8 cellular contexts compared by ENCODE assay signal in genomic region chr6:137705166-137706064, GRCh38.
DNase-seq lines count a peak whose midpoint lies in the region; ATAC-seq, FAIRE-seq and TF ChIP-seq lines count a peak whose summit lies in the region.

No MANE protein-coding gene starts in this region.

- DNase-seq in EH (ENCODE audit: low read depth) (peak; percentile 66), RKO (ENCODE audit: low spot score) (peak; percentile 50), foreskin fibroblast (peak; percentile 52 to 87), pancreas (peak; percentile 43 to 77 (median 60)), vagina (ENCODE audit: extremely low spot score in 2 of 2) (no peak)
- peak; percentile 47 to 57 for DNase-seq in activated T-helper 1 cell treated with anti-CD3 and anti-CD28 coated beads, Interleukin-2, amount 50 U/mL, for 16 hours (ENCODE audit: low read depth in 1 of 2, low spot score in 1 of 2)

- intact Hi-C loops in pancreas (cut with DNase I) (loop anchor here in 1 of 3 donors (5.0 kb wide), 2 partner anchors 162 to 247 kb away; partner anchors contain the start of gene TNFAIP3), vagina (cut with DNase I) (loop anchor here (5.0 kb wide), 1 partner anchor 162 kb away; the partner anchor contains the start of gene TNFAIP3)

- TF ChIP-seq CTCF in foreskin fibroblast (IDR thresholded peaks at IDR 0.05; ENCODE audit: low read depth, low read length) (peak; percentile 93), pancreas (IDR thresholded peaks at IDR 0.05) (peak; percentile 39 to 72 (median 52)), vagina (IDR thresholded peaks at IDR 0.05) (peak in 2 of 3 experiments; percentile 36 to 67)

- H3K27me3 ChIP-seq in pancreas, result no peaks in the 10 kb centered on the region
- no peaks in the 10 kb centered on the region for H3K27me3 ChIP-seq in vagina

- H3K36me3 ChIP-seq in pancreas (no peaks in the 10 kb centered on the region), vagina (no peaks in the 10 kb centered on the region)

- TF ChIP-seq POLR2A in vagina (IDR thresholded peaks at IDR 0.05), result no peak

- H3K4me1 ChIP-seq in pancreas (peaks cover 0 to 12% (median 0%) of the 10 kb centered on the region in 3 donors), vagina (no peaks in the 10 kb centered on the region)

- H3K9me3 ChIP-seq in pancreas, result no peaks in the 10 kb centered on the region
- no peaks in the 10 kb centered on the region for H3K9me3 ChIP-seq in vagina

- FAIRE-seq in pancreas (lab: Jason Lieb, UNC), result no peak

- H3K4me3 ChIP-seq in foreskin fibroblast (ENCODE audit: low read depth in 1 of 2, low read length in 2 of 2), result no peak overlapping the region
- H3K4me3 ChIP-seq in pancreas, result no peak overlapping the region
- no peak overlapping the region for H3K4me3 ChIP-seq in vagina

- ATAC-seq in HG02973 (IDR thresholded peaks at IDR 0.05; ENCODE audit: unreplicated experiment) (peak; percentile 40), pancreas (peak; percentile 78 to 89 (median 82)), GM19035 (IDR thresholded peaks at IDR 0.05; ENCODE audit: unreplicated experiment) (no peak)

- peak overlapping the region in 1 of 4 donors; percentile 21 for H3K27ac ChIP-seq in pancreas
- no peak overlapping the region for H3K27ac ChIP-seq in vagina

- 40 to 47% methylated on average over 11 of the region's 11 CpGs for WGBS in pancreas, 2 donors

Comparison
In these comparisons a context has a peak if more than half of its experiments do, and no peak if none do; other contexts are left out.
1. DNase-seq: peak in EH (single experiment), RKO (single experiment), activated T-helper 1 cell treated with anti-CD3 and anti-CD28 coated beads, Interleukin-2, amount 50 U/mL, for 16 hours (2 of 2), foreskin fibroblast (2 of 2) and pancreas (6 of 6); none in vagina (0 of 2).
2. Peak in every context shown above with its lines, with median percentiles within 50 percentile points of each other: CTCF ChIP-seq.